ENCODE assay signal across 8 cellular contexts in the genomic region with DNA sequence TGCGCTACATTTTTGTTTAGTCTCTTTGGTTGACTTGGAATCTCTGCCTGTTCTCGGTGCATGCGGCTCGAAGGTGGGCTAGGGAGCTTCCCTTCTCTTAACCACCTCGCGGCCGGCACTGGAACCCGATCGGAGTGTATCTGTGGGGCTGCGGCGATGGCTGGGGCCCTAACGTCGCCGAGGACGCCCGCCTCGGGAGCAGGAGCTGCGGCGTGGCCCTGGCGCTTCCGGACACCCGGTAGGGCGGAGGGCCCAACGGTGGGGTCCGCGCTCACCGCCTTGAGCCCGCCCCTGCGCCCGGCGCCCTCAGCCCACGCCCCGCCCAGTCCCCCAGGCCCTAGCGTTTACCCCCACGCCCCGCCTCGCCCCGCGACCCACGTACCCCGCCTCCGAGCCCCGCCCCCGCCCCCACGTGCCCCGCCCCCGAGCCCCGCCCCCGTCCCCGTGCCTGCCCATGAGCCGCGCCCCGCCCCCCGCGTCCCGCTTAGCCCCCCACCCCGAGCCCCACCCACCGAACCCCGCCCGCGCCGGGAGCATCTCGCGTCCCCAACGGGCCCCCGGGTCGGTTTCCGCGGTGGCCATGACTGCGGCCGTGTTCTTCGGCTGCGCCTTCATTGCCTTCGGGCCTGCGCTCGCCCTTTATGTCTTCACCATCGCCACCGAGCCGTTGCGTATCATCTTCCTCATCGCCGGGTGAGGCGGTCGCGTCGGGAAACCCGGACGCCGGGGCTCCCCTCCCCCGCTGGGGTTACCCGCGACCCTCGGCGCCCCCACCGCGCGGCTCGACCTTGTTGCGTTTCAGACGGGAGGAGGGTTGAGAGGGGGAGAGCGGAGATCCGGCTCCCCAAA. TPM values are rescaled to one million over a fixed set of nuclear protein-coding genes. Genes with fewer than 3 reads are reported as not detected.
DNase-seq lines count a peak whose midpoint lies in the region; ATAC-seq, FAIRE-seq and TF ChIP-seq lines count a peak whose summit lies in the region.

A gene (plus strand): TSS at position 562 of the 849 bp plus-strand sequence. CDS start 19 bp downstream, at position 581.

- 0 to 2% methylated on average over 72 to 100 of the region's 102 CpGs for WGBS in pancreas, 2 donors
- 0% methylated on average over 24 to 42 of the region's 102 CpGs for WGBS in thyroid gland, 2 donors

- H3K4me1 ChIP-seq in pancreas: no peaks in the 10 kb centered on the region
- peaks cover 4 to 7% of the 10 kb centered on the region in 2 donors for H3K4me1 ChIP-seq in thyroid gland

- FAIRE-seq in pancreas (lab: Jason Lieb, UNC): no peak

- H3K36me3 ChIP-seq in pancreas (no peaks in the 10 kb centered on the region), thyroid gland (no peaks in the 10 kb centered on the region)

- peak within 1 kb of the TSS; percentile 88 for H3K4me3 Mint-ChIP-seq in activated naive CD4-positive, alpha-beta T cell treated with anti-CD3 and anti-CD28 coated beads, Interleukin-2, amount 50 U/mL, for 24 hours
- H3K4me3 Mint-ChIP-seq in glutamatergic neuron (ENCODE audit: unreplicated experiment): peak within 1 kb of the TSS; percentile 89

- peak within 1 kb of the TSS; percentile 69 for H3K4me3 ChIP-seq in LNCaP clone FGC (ENCODE audit: low read depth, low read length)
- H3K4me3 ChIP-seq in pancreas: peak within 1 kb of the TSS; percentile 33 to 84 (median 58)
- H3K4me3 ChIP-seq in thyroid gland (replicated peaks in 1 of 3): peak within 1 kb of the TSS; percentile 48 to 97 (median 74)

- peak within 1 kb of the TSS; percentile 38 to 84 (median 62) for H3K27ac ChIP-seq in pancreas
- H3K27ac ChIP-seq in thyroid gland: peak within 1 kb of the TSS; percentile 90 to 94 (median 91)

- TF ChIP-seq CTCF in LNCaP clone FGC (IDR thresholded peaks at IDR 0.05; ENCODE audit: control insufficient read depth, extremely low read depth, insufficient read depth) (no peak), glutamatergic neuron (IDR thresholded peaks at IDR 0.05; ENCODE audit: partially characterized antibody, unreplicated experiment) (no peak), pancreas (IDR thresholded peaks at IDR 0.05) (no peak), thyroid gland (IDR thresholded peaks at IDR 0.05) (peak in 1 of 6 experiments; percentile 9)

- H3K9me3 ChIP-seq in pancreas: no peaks in the 10 kb centered on the region
- H3K9me3 ChIP-seq in thyroid gland: no peaks in the 10 kb centered on the region

- H3K27ac Mint-ChIP-seq in activated naive CD4-positive, alpha-beta T cell treated with anti-CD3 and anti-CD28 coated beads, Interleukin-2, amount 50 U/mL, for 24 hours: peak within 1 kb of the TSS; percentile 92
- H3K27ac Mint-ChIP-seq in glutamatergic neuron (ENCODE audit: unreplicated experiment): peak within 1 kb of the TSS; percentile 79

- peaks cover 39% of the 10 kb centered on the region for H3K4me1 Mint-ChIP-seq in activated naive CD4-positive, alpha-beta T cell treated with anti-CD3 and anti-CD28 coated beads, Interleukin-2, amount 50 U/mL, for 24 hours
- peaks cover 15% of the 10 kb centered on the region for H3K4me1 Mint-ChIP-seq in glutamatergic neuron (ENCODE audit: low read depth, unreplicated experiment)

- peak in 1 of 2 donors; percentile 82 for TF ChIP-seq POLR2A in thyroid gland (IDR thresholded peaks at IDR 0.05)

- no peaks in the 10 kb centered on the region for H3K27me3 Mint-ChIP-seq in activated naive CD4-positive, alpha-beta T cell treated with anti-CD3 and anti-CD28 coated beads, Interleukin-2, amount 50 U/mL, for 24 hours
- peaks cover 1% of the 10 kb centered on the region for H3K27me3 Mint-ChIP-seq in glutamatergic neuron (ENCODE audit: unreplicated experiment)

- DNase-seq in DMS79 (lab: John Stamatoyannopoulos, UW) (peak; percentile 23), LNCaP clone FGC (ENCODE audit: low read depth) (peak; percentile 7), glutamatergic neuron (peak; percentile 77), pancreas (peak; percentile 81 to 90 (median 87)), thyroid gland (peak; percentile 87 to 91)

- H3K27me3 ChIP-seq in pancreas (no peaks in the 10 kb centered on the region), thyroid gland (no peaks in the 10 kb centered on the region)

- ATAC-seq in GM21723 (IDR thresholded peaks at IDR 0.05; ENCODE audit: unreplicated experiment): peak; percentile 61
- peak; percentile 92 for ATAC-seq in SK-N-SH treated with all-trans-retinoic acid at 6 μM for 48 hours
- ATAC-seq in pancreas: peak; percentile 87 to 92 (median 91)

- peaks cover 4% of the 10 kb centered on the region for H3K36me3 Mint-ChIP-seq in activated naive CD4-positive, alpha-beta T cell treated with anti-CD3 and anti-CD28 coated beads, Interleukin-2, amount 50 U/mL, for 24 hours
- peaks cover 6% of the 10 kb centered on the region for H3K36me3 Mint-ChIP-seq in glutamatergic neuron (ENCODE audit: unreplicated experiment)

- H3K9me3 Mint-ChIP-seq in activated naive CD4-positive, alpha-beta T cell treated with anti-CD3 and anti-CD28 coated beads, Interleukin-2, amount 50 U/mL, for 24 hours: no peaks in the 10 kb centered on the region
- H3K9me3 Mint-ChIP-seq in glutamatergic neuron (ENCODE audit: unreplicated experiment): peaks cover 2% of the 10 kb centered on the region

- intact Hi-C loops in pancreas (cut with DNase I) (no loop called here), thyroid gland (cut with DNase I) (loop anchor here (10.0 kb wide), 1 partner anchor 92 kb away; a partner anchor contains a TSS)

TF ChIP-seq in SK-N-SH treated with all-trans-retinoic acid at 6 μM for 48 hours, 23 proteins besides CTCF, POLR2A, EP300 and RAD21:
- TF ChIP-seq ISL1 (CRISPR knock-in tag; IDR thresholded peaks at IDR 0.05) (no peak), BACH2 (CRISPR knock-in tag; IDR thresholded peaks at IDR 0.05; ENCODE audit: borderline replicate concordance) (no peak)

RNA-seq across cellular contexts. Expression of the gene that starts here (rescaled TPM):
- total RNA-seq in glutamatergic neuron (ENCODE audit: unreplicated experiment) (27.8 TPM), pancreas (10 to 100 TPM in 1 of 6 donors, 1 to 10 TPM in 5; 3.2 to 10.7 (median 5.8) TPM), thyroid gland (10 to 100 TPM; 22.9 to 35.3 (median 27.8) TPM)
- 10 to 100 TPM in 1 of 2 donors, 1 to 10 TPM in 1; 3.1 to 11.7 TPM for polyA plus RNA-seq in pancreas

Comparison
In these comparisons a context has a peak if more than half of its experiments do, and no peak if none do; other contexts are left out.
1. Peak in every context shown above with its lines: DNase-seq, ATAC-seq, H3K4me3 ChIP-seq and H3K27ac ChIP-seq.
2. DNase-seq: peak in every context shown above with its lines; median percentile 89 in thyroid gland; 87 in pancreas; 77 in glutamatergic neuron; 23 in DMS79; 7 in LNCaP clone FGC.